In the genomic region with DNA sequence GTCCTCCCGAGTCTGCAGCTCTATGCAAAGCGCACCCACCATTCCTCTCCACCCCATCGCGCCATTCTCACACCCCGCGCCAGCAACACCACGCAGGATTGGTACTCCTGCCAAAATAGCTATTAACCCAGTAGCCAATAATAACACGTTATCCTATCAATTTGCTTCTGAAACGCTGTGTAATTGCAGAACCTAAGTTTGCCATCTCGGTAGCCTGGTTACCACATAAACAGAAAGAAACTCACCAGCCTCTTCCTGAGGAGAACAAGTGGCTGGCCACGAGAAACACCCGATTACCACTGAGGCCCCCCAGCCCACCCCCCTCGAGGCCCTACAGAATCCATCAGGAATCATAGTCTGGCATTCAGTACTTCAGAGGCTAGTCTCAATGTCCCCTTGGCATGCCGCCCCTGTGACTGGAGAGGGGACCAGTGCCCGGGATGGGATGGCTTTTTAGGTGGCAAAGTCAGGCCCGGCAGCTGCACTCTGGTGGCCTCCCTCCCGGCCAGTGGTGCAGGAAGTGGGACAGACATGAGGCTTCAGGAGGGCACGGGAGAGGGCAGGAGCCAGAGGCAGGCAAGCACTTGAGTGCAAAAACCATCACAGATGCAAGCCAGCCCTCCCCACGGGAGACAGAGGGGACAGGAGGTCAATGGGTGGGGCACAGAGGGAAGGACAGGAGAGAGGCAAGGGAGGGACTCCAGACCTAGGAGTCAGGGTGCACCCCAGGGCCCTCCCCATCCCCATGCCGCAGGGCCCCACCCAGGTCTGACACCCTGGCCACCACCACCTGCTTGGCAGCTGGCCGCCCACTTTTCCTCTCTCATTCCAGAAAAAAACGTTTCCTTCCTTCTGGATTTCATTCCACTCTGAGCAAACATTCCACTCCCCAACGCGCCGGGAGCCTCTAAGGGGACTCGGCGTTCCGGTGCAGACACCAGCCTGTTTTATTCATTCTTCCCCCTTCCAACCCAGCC, we compare ENCODE assay signal across 12 cellular contexts.
A peak's percentile ranks its signal among the peaks of the same experiment; 100 is the strongest.
DNase-seq lines count a peak whose midpoint lies in the region; ATAC-seq, FAIRE-seq and TF ChIP-seq lines count a peak whose summit lies in the region.
"Had no signal": no experiment of that assay in that cellular context is flagged by ENCODE, and none has a peak within 500 bp of the region (broad histone marks: within the 10 kb centered on the region; RNA-seq: fewer than 3 reads in every experiment).

No MANE protein-coding gene starts in this region.

- WGBS in suprapubic skin, result 45% methylated on average over 27 of the region's 28 CpGs

- dilution Hi-C loops in endothelial cell of umbilical vein (cut with MboI; ENCODE audit: extremely low pct_ligation_motif_present, low sequenced_read_pairs), result no loop called here

- FAIRE-seq in endothelial cell of umbilical vein (lab: Jason Lieb, UNC), result no peak
- FAIRE-seq: G401.6 had no signal

- peak; percentile 21 for DNase-seq in NCI-H69 (lab: John Stamatoyannopoulos, UW)
- no peak for DNase-seq in endothelial cell of umbilical vein (ENCODE audit: low read depth, low spot score)
- DNase-seq in mucosa of gallbladder (ENCODE audit: low spot score), result peak; percentile 25
- no peak for DNase-seq in suprapubic skin (ENCODE audit: low spot score in 2 of 2)
- no peak for DNase-seq in HuH-7 (ENCODE audit: low spot score)
- DNase-seq in NCI-H774 (lab: John Stamatoyannopoulos, UW), result no peak
- DNase-seq: naive thymus-derived CD8-positive, alpha-beta T cell had no signal

- BruUV-seq in endothelial cell of umbilical vein (replicated peaks; lab: Mats Ljungman, UMichigan), result no TSS peak

- no peaks in the 10 kb centered on the region for H4K20me1 ChIP-seq in endothelial cell of umbilical vein (replicated peaks; ENCODE audit: control insufficient read depth, extremely low read depth, insufficient read depth, low read length)

- TF ChIP-seq POLR2A in endothelial cell of umbilical vein (IDR thresholded peaks at IDR 0.05; ENCODE audit: low read depth, low read length), result no peak
- no peak for TF ChIP-seq POLR2A in suprapubic skin (IDR thresholded peaks at IDR 0.05)

- no peak for TF ChIP-seq EP300 in suprapubic skin (IDR thresholded peaks at IDR 0.05)

- peak overlapping the region; percentile 72 for H2AFZ ChIP-seq in endothelial cell of umbilical vein (ENCODE audit: low read depth, low read length)

- H3K27me3 ChIP-seq in endothelial cell of umbilical vein (ENCODE audit: control insufficient read depth in 2 of 2, insufficient read depth in 2 of 2, low read length in 2 of 2) (no peaks in the 10 kb centered on the region), suprapubic skin (no peaks in the 10 kb centered on the region)

- TF ChIP-seq CTCF in endothelial cell of umbilical vein (IDR thresholded peaks at IDR 0.05; ENCODE audit: extremely low read depth in 1 of 2, insufficient read depth in 1 of 2, low read depth in 1 of 2, low read length in 2 of 2), result no peak
- TF ChIP-seq CTCF in suprapubic skin (IDR thresholded peaks at IDR 0.05), result no peak

- no peaks in the 10 kb centered on the region for H3K79me2 ChIP-seq in endothelial cell of umbilical vein (ENCODE audit: control insufficient read depth, insufficient read depth, low read length)

- no peak overlapping the region for H3K4me2 ChIP-seq in endothelial cell of umbilical vein (ENCODE audit: insufficient read depth, low read length)

- ATAC-seq in GM19395 (IDR thresholded peaks at IDR 0.05; ENCODE audit: unreplicated experiment) (no peak), HG02642 (IDR thresholded peaks at IDR 0.05; ENCODE audit: poor library complexity, unreplicated experiment) (no peak)
- ATAC-seq: naive thymus-derived CD8-positive, alpha-beta T cell; WTC11 had no signal

- intact Hi-C loops in endothelial cell of umbilical vein (cut with micrococcal nuclease), result loop anchor here (2.0 kb wide), 1 partner anchor 21 kb away; no protein-coding TSS in a partner anchor

- POLR2A ChIA-PET in endothelial cell of umbilical vein (lab: Charles Lee), result no interaction called here

- H3K9me3 ChIP-seq in endothelial cell of umbilical vein (replicated peaks; ENCODE audit: control insufficient read depth, insufficient read depth, low read length) (no peaks in the 10 kb centered on the region), suprapubic skin (no peaks in the 10 kb centered on the region)

- H3K27ac ChIP-seq in endothelial cell of umbilical vein (ENCODE audit: insufficient read depth, low read depth, low read length), result no peak overlapping the region
- peak overlapping the region; percentile 81 for H3K27ac ChIP-seq in suprapubic skin
- H3K27ac ChIP-seq: SK-N-MC had no signal

- no peaks in the 10 kb centered on the region for H3K36me3 ChIP-seq in endothelial cell of umbilical vein (ENCODE audit: control insufficient read depth in 2 of 2, extremely low read depth in 1 of 2, insufficient read depth in 2 of 2, low read length in 2 of 2)
- H3K36me3 ChIP-seq in suprapubic skin, result no peaks in the 10 kb centered on the region

- H3K9ac ChIP-seq in endothelial cell of umbilical vein (replicated peaks; ENCODE audit: extremely low read depth, insufficient read depth, low read length), result peak overlapping the region; percentile 30

- H3K4me3 ChIP-seq in endothelial cell of umbilical vein (replicated peaks in 1 of 3; ENCODE audit: insufficient read depth in 1 of 3, low read depth in 1 of 3, low read length in 3 of 3), result no peak overlapping the region
- H3K4me3 ChIP-seq in suprapubic skin, result peak overlapping the region; percentile 26
- H3K4me3 ChIP-seq: SK-N-MC had no signal

- CTCF ChIA-PET in endothelial cell of umbilical vein (lab: Charles Lee), result no interaction called here

- H3K4me1 ChIP-seq in endothelial cell of umbilical vein (ENCODE audit: control insufficient read depth, extremely low read depth, insufficient read depth, low read length), result peaks cover 8% of the 10 kb centered on the region
- H3K4me1 ChIP-seq in suprapubic skin, result peaks cover 28% of the 10 kb centered on the region

- H3K9me1 ChIP-seq in endothelial cell of umbilical vein (replicated peaks; ENCODE audit: control insufficient read depth, extremely low read depth, insufficient read depth, low read length), result no peaks in the 10 kb centered on the region

TF ChIP-seq in endothelial cell of umbilical vein, 7 proteins besides CTCF, POLR2A, EP300 and RAD21:
- TF ChIP-seq JUN (IDR thresholded peaks at IDR 0.05; ENCODE audit: borderline replicate concordance, insufficient read depth, insufficient read length, low read depth) (no peak), FOS (IDR thresholded peaks at IDR 0.05; ENCODE audit: borderline replicate concordance, insufficient read depth, low read length) (no peak), EZH2 (IDR thresholded peaks at IDR 0.05; ENCODE audit: borderline replicate concordance, low read depth, low read length, severe bottlenecking) (no peak), MYC (IDR thresholded peaks at IDR 0.05; ENCODE audit: low read depth, low read length) (no peak), GATA2 (IDR thresholded peaks at IDR 0.05; ENCODE audit: insufficient read depth, insufficient read length, low read depth, low read length) (no peak), POLR2AphosphoS5 (IDR thresholded peaks at IDR 0.05; ENCODE audit: insufficient read depth, low read depth, low read length) (no peak)
- TF ChIP-seq, protein P1, sequence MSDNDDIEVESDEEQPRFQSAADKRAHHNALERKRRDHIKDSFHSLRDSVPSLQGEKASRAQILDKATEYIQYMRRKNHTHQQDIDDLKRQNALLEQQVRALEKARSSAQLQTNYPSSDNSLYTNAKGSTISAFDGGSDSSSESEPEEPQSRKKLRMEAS (IDR thresholded peaks at IDR 0.05; ENCODE audit: insufficient read depth, insufficient read length), result no peak

Comparison
In these comparisons a context has a peak if more than half of its experiments do, and no peak if none do; other contexts are left out.
1. DNase-seq: peak in NCI-H69 (single experiment) and mucosa of gallbladder (single experiment); none in endothelial cell of umbilical vein (single experiment), suprapubic skin (0 of 2), HuH-7 (single experiment) and NCI-H774 (single experiment).